33 cellular contexts compared by ENCODE assay signal in the genomic region with DNA sequence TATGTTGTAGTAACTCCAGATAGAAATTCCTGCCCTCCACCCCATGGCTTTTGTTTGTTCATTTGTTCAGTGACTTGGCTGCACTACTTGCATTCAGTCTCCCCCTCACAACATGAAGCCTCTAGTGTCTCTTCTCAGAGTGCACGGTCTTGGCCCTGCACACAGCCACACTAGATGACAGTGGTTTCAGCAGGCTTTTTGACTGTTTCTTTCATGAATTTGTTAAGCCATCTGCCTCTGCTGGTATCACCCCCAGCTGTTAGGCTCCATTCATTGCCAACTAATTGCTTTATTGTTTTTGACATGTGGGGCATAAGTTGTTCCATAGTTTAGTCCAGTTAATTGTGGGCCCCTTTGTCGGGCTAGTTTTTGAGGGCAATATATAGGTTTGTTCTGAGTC. TPM values are rescaled to one million over a fixed set of nuclear protein-coding genes. Genes with fewer than 3 reads are reported as not detected.
"Had no signal": no experiment of that assay in that cellular context is flagged by ENCODE, and none has a peak within 500 bp of the region (broad histone marks: within the 10 kb centered on the region; RNA-seq: fewer than 3 reads in every experiment).

No MANE protein-coding gene starts in this region.

- H3K27ac Mint-ChIP-seq: activated naive CD4-positive, alpha-beta T cell treated with anti-CD3 and anti-CD28 coated beads for 36 hours; activated naive CD8-positive, alpha-beta T cell treated with anti-CD3 and anti-CD28 coated beads for 36 hours; activated T-helper 1 cell treated with anti-CD3 and anti-CD28 coated beads, Interleukin-12 subunit alpha, Interleukin-12 subunit beta, Interleukin-2, Interleukin-4 antibody, amounts not matched to agents 30 ng/mL and 10 ng/mL and 1 ng/mL, durations not matched to agents 14 hours and 24 hours and 36 hours; effector memory CD8-positive, alpha-beta T cell; nephron progenitor cell; stimulated activated memory B cell treated with anti-CD40 and anti-IgM and Interleukin-4, amounts not matched to agents 10 μg/mL and 1 μg/mL and 100 μg/mL, for 72 hours; stimulated activated naive CD8-positive, alpha-beta T cell treated with anti-CD3 and anti-CD28 coated beads, Interleukin-15, amount 100 ng/mL, for 72 hours; T-helper 1 cell treated with Interleukin-12 subunit alpha and Interleukin-12 subunit beta and Interleukin-4 antibody, amounts not matched to agents 30 μg/mL and 1 μg/mL, for 36 hours had no signal

- ATAC-seq: effector memory CD8-positive, alpha-beta T cell; pancreas; psoas muscle; stimulated activated memory B cell treated with anti-CD40 and anti-IgM and Interleukin-4, amounts not matched to agents 10 μg/mL and 1 μg/mL and 100 μg/mL, for 72 hours; stimulated activated naive CD8-positive, alpha-beta T cell treated with anti-CD3 and anti-CD28 coated beads, Interleukin-15, amount 100 ng/mL, for 72 hours had no signal

- DNase-seq: activated CD4-positive, alpha-beta T cell treated with anti-CD3 and anti-CD28 coated beads for 4 hours; activated CD4-positive, alpha-beta T cell treated with anti-CD3 and anti-CD28 coated beads, Interleukin-2, amount 50 U/mL, for 4 hours; activated CD8-positive, alpha-beta memory T cell treated with anti-CD3 and anti-CD28 coated beads, Interleukin-2, amount 50 U/mL, for 4 hours; activated effector memory CD4-positive, alpha-beta T cell treated with anti-CD3 and anti-CD28 coated beads, Interleukin-2, amount 50 U/mL, for 16 hours; activated naive CD4-positive, alpha-beta T cell treated with anti-CD3 and anti-CD28 coated beads for 36 hours; activated naive CD8-positive, alpha-beta T cell treated with anti-CD3 and anti-CD28 coated beads for 36 hours; activated T-cell treated with anti-CD3 and anti-CD28 coated beads, Interleukin-2, amount 50 U/mL, for 1 hour; amniotic stem cell; brain microvascular endothelial cell; effector memory CD8-positive, alpha-beta T cell; foreskin melanocyte; islet precursor cell; left ventricle myocardium inferior; nephron progenitor cell; pancreas; psoas muscle; stimulated activated CD4-positive, alpha-beta T cell treated with anti-CD3 and anti-CD28 coated beads, Interleukin-1b, Interleukin-23, amount 100 ng/mL, for 48 hours; stimulated activated CD4-positive, alpha-beta T cell treated with anti-CD3 and anti-CD28 coated beads, Interleukin-4, amount 100 ng/mL, for 4 hours; stimulated activated CD8-positive, alpha-beta memory T cell treated with anti-CD3 and anti-CD28 coated beads, Interleukin-4, amount 100 ng/mL, for 48 hours; stimulated activated naive CD8-positive, alpha-beta T cell treated with anti-CD3 and anti-CD28 coated beads, Interleukin-15, amount 100 ng/mL, for 72 hours; SW 1271; T-helper 9 cell; tibial artery had no signal

- H3K9me3 ChIP-seq: left ventricle myocardium inferior, pancreas, psoas muscle, right atrium auricular region, suprapubic skin, tibial artery had no signal

- H3K4me1 ChIP-seq: left ventricle myocardium inferior, pancreas, psoas muscle, right atrium auricular region, suprapubic skin, tibial artery had no signal

- H3K4me3 ChIP-seq: coronary artery, hepatocyte, left ventricle myocardium inferior, lung, pancreas, psoas muscle, right atrium auricular region, smooth muscle cell, suprapubic skin, tibial artery had no signal

- H3K9me3 Mint-ChIP-seq: activated naive CD4-positive, alpha-beta T cell treated with anti-CD3 and anti-CD28 coated beads for 36 hours; activated naive CD8-positive, alpha-beta T cell treated with anti-CD3 and anti-CD28 coated beads for 36 hours; effector memory CD8-positive, alpha-beta T cell; stimulated activated memory B cell treated with anti-CD40 and anti-IgM and Interleukin-4, amounts not matched to agents 10 μg/mL and 1 μg/mL and 100 μg/mL, for 72 hours; stimulated activated naive CD8-positive, alpha-beta T cell treated with anti-CD3 and anti-CD28 coated beads, Interleukin-15, amount 100 ng/mL, for 72 hours had no signal

- H3K27ac ChIP-seq: brain microvascular endothelial cell, coronary artery, hepatocyte, left ventricle myocardium inferior, pancreas, psoas muscle, right atrium auricular region, suprapubic skin, tibial artery, VCaP had no signal

- H3K27me3 ChIP-seq: brain microvascular endothelial cell, hepatocyte, pancreas, right atrium auricular region, suprapubic skin, tibial artery had no signal

- H3K27me3 Mint-ChIP-seq: activated naive CD8-positive, alpha-beta T cell treated with anti-CD3 and anti-CD28 coated beads for 36 hours; effector memory CD8-positive, alpha-beta T cell; stimulated activated memory B cell treated with anti-CD40 and anti-IgM and Interleukin-4, amounts not matched to agents 10 μg/mL and 1 μg/mL and 100 μg/mL, for 72 hours; stimulated activated naive CD8-positive, alpha-beta T cell treated with anti-CD3 and anti-CD28 coated beads, Interleukin-15, amount 100 ng/mL, for 72 hours had no signal

- H3K4me3 Mint-ChIP-seq: activated naive CD4-positive, alpha-beta T cell treated with anti-CD3 and anti-CD28 coated beads for 36 hours; activated naive CD8-positive, alpha-beta T cell treated with anti-CD3 and anti-CD28 coated beads for 36 hours; activated T-helper 1 cell treated with anti-CD3 and anti-CD28 coated beads, Interleukin-12 subunit alpha, Interleukin-12 subunit beta, Interleukin-2, Interleukin-4 antibody, amounts not matched to agents 30 ng/mL and 10 ng/mL and 1 ng/mL, durations not matched to agents 14 hours and 24 hours and 36 hours; effector memory CD8-positive, alpha-beta T cell; nephron progenitor cell; stimulated activated memory B cell treated with anti-CD40 and anti-IgM and Interleukin-4, amounts not matched to agents 10 μg/mL and 1 μg/mL and 100 μg/mL, for 72 hours; stimulated activated naive CD8-positive, alpha-beta T cell treated with anti-CD3 and anti-CD28 coated beads, Interleukin-15, amount 100 ng/mL, for 72 hours; T-helper 1 cell treated with Interleukin-12 subunit alpha and Interleukin-12 subunit beta and Interleukin-4 antibody, amounts not matched to agents 30 μg/mL and 1 μg/mL, for 36 hours had no signal

- H3K4me1 Mint-ChIP-seq: nephron progenitor cell; stimulated activated naive CD8-positive, alpha-beta T cell treated with anti-CD3 and anti-CD28 coated beads, Interleukin-15, amount 100 ng/mL, for 72 hours had no signal

RNA-seq across cellular contexts. Expression of a gene that starts 25.9 kb away (rescaled TPM):
- total RNA-seq: smooth muscle cell had no signal
